1 cellular context compared by ENCODE assay signal in the genomic region with DNA sequence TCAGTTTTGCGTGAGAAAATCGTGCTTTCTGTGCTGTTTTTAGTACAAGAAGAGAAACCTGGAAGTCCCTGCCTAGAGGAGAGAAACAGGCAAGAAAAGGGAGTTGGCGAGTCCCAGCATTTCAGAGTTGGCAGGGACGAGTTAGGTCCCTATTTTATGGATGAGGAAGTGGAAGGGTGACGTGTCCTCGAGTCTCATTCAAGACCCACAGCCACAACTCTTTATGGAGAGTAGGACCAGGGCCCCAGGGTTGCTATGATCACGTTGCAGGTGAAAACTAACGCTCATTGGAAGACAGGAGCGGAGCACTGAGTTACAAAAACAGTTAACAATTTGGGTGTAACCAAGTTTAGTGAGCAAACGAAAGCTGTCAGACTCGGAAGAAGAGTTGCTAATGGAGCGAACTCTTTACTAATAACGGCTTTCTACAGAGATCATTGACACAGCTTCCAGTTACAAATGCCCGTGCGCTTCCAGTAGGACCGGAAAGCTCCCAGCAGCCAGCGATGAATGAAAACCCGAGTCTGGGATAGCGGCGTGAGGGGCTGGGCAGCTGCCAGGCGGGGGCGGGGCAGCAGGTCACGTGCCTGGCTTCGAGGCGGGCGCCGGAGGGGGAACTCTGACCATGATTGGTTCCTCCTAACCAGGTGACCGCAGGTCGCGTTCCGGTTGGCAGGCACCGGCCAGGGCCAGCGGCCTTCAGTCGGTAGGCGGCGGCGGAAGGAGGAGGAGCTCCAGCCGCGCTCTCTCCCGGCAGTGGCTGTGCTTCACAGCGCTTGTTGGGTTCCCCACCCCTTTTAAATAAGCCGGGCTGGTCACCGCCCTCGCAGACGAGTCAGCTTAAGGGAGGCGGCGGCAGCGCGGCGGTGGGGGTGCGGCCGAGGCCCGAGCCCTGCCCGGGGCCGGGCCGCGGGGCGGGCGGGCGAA.
TF ChIP-seq lines count a peak whose summit lies in the region.

Gene CCNYL1 (plus strand): TSS at position 827 of the 927 bp plus-strand sequence. CDS start 257 bp downstream, outside the sequence.

TF ChIP-seq in HEK293, 187 proteins besides CTCF, POLR2A, EP300 and RAD21 (continued from another document and continues in another):
- TF ChIP-seq ZFP37 (tag by site-specific recombination; IDR thresholded peaks at IDR 0.05) (0 out of 2 replicates have a peak, but pooled peaks have one; percentile 51), ZNF350 (tag by site-specific recombination; IDR thresholded peaks at IDR 0.05) (no peak), HOXD13 (CRISPR knock-in tag; IDR thresholded peaks at IDR 0.05; ENCODE audit: borderline replicate concordance) (no peak), ZBTB21 (tag by site-specific recombination; IDR thresholded peaks at IDR 0.05) (no peak), ZNF214 (tag by site-specific recombination; IDR thresholded peaks at IDR 0.05; ENCODE audit: borderline replicate concordance) (no peak), ZNF114 (tag by site-specific recombination; IDR thresholded peaks at IDR 0.05) (no peak), ZNF596 (tag by site-specific recombination; IDR thresholded peaks at IDR 0.05) (no peak), ZSCAN30 (tag by site-specific recombination; IDR thresholded peaks at IDR 0.05) (peak; percentile 77; the same call in 1 of the 2 replicates), ZNF239 (tag by site-specific recombination; IDR thresholded peaks at IDR 0.05) (no peak), ZNF626 (tag by site-specific recombination; IDR thresholded peaks at IDR 0.05) (no peak), ZBTB7A (tag by site-specific recombination; IDR thresholded peaks at IDR 0.05; ENCODE audit: low read depth) (no peak), OSR2 (tag by site-specific recombination; IDR thresholded peaks at IDR 0.05) (peak; percentile 55), ZNF571 (tag by site-specific recombination; IDR thresholded peaks at IDR 0.05) (no peak), ZNF624 (tag by site-specific recombination; IDR thresholded peaks at IDR 0.05) (no peak), ZNF785 (tag by site-specific recombination; IDR thresholded peaks at IDR 0.05) (no peak), ZFP41 (tag by site-specific recombination; IDR thresholded peaks at IDR 0.05; ENCODE audit: borderline replicate concordance) (no peak), FEZF1 (tag by site-specific recombination; IDR thresholded peaks at IDR 0.05) (no peak), ZNF501 (tag by site-specific recombination; IDR thresholded peaks at IDR 0.05) (peak; percentile 47; the same call in 1 of the 2 replicates), ZXDB (tag by site-specific recombination; IDR thresholded peaks at IDR 0.05) (0 out of 2 replicates have a peak, but pooled peaks have one; percentile 54), ZIC2 (tag by site-specific recombination; IDR thresholded peaks at IDR 0.05) (no peak), ZNF792 (tag by site-specific recombination; IDR thresholded peaks at IDR 0.05) (no peak), ZNF544 (tag by site-specific recombination; IDR thresholded peaks at IDR 0.05) (no peak), KLF16 (tag by site-specific recombination; IDR thresholded peaks at IDR 0.05) (no peak), SCRT1 (tag by site-specific recombination; IDR thresholded peaks at IDR 0.05; ENCODE audit: borderline replicate concordance) (no peak), ZSCAN16 (tag by site-specific recombination; IDR thresholded peaks at IDR 0.05) (no peak), ZNF658 (tag by site-specific recombination; IDR thresholded peaks at IDR 0.05) (no peak), ZNF707 (tag by site-specific recombination; IDR thresholded peaks at IDR 0.05) (no peak), ZNF37A (tag by site-specific recombination; IDR thresholded peaks at IDR 0.05) (no peak), RBAK (tag by site-specific recombination; IDR thresholded peaks at IDR 0.05) (no peak), ZNF560 (tag by site-specific recombination; IDR thresholded peaks at IDR 0.05; ENCODE audit: borderline replicate concordance) (no peak), ZNF248 (tag by site-specific recombination; IDR thresholded peaks at IDR 0.05) (no peak), HOXC10 (CRISPR knock-in tag; IDR thresholded peaks at IDR 0.05) (no peak), PATZ1 (tag by site-specific recombination; IDR thresholded peaks at IDR 0.05) (0 out of 2 replicates have a peak, but pooled peaks have one; percentile 15), ZNF302 (tag by site-specific recombination; IDR thresholded peaks at IDR 0.05; ENCODE audit: low read depth) (no peak), ZNF433 (tag by site-specific recombination; IDR thresholded peaks at IDR 0.05; ENCODE audit: low read depth) (no peak), PRDM6 (tag by site-specific recombination; IDR thresholded peaks at IDR 0.05) (no peak), ZSCAN18 (tag by site-specific recombination; IDR thresholded peaks at IDR 0.05) (no peak), ZNF26 (tag by site-specific recombination; IDR thresholded peaks at IDR 0.05) (no peak), ZFP3 (tag by site-specific recombination; IDR thresholded peaks at IDR 0.05; ENCODE audit: low read depth) (no peak), ZNF157 (tag by site-specific recombination; IDR thresholded peaks at IDR 0.05) (no peak), ZNF335 (tag by site-specific recombination; conservative IDR thresholded peaks at IDR 0.05) (peak; percentile 84), ZNF2 (tag by site-specific recombination; IDR thresholded peaks at IDR 0.05) (no peak)
- TF ChIP-seq, protein P1, sequence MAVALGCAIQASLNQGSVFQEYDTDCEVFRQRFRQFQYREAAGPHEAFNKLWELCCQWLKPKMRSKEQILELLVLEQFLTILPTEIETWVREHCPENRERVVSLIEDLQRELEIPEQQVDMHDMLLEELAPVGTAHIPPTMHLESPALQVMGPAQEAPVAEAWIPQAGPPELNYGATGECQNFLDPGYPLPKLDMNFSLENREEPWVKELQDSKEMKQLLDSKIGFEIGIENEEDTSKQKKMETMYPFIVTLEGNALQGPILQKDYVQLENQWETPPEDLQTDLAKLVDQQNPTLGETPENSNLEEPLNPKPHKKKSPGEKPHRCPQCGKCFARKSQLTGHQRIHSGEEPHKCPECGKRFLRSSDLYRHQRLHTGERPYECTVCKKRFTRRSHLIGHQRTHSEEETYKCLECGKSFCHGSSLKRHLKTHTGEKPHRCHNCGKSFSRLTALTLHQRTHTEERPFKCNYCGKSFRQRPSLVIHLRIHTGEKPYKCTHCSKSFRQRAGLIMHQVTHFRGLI (tag by site-specific recombination; IDR thresholded peaks at IDR 0.05): no peak
- TF ChIP-seq, protein P2, sequence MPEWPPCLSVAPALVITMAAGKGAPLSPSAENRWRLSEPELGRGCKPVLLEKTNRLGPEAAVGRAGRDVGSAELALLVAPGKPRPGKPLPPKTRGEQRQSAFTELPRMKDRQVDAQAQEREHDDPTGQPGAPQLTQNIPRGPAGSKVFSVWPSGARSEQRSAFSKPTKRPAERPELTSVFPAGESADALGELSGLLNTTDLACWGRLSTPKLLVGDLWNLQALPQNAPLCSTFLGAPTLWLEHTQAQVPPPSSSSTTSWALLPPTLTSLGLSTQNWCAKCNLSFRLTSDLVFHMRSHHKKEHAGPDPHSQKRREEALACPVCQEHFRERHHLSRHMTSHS (tag by site-specific recombination; IDR thresholded peaks at IDR 0.05): no peak
- TF ChIP-seq, protein P3, sequence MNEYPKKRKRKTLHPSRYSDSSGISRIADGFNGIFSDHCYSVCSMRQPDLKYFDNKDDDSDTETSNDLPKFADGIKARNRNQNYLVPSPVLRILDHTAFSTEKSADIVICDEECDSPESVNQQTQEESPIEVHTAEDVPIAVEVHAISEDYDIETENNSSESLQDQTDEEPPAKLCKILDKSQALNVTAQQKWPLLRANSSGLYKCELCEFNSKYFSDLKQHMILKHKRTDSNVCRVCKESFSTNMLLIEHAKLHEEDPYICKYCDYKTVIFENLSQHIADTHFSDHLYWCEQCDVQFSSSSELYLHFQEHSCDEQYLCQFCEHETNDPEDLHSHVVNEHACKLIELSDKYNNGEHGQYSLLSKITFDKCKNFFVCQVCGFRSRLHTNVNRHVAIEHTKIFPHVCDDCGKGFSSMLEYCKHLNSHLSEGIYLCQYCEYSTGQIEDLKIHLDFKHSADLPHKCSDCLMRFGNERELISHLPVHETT (tag by site-specific recombination; IDR thresholded peaks at IDR 0.05): no peak
- TF ChIP-seq, protein P4, sequence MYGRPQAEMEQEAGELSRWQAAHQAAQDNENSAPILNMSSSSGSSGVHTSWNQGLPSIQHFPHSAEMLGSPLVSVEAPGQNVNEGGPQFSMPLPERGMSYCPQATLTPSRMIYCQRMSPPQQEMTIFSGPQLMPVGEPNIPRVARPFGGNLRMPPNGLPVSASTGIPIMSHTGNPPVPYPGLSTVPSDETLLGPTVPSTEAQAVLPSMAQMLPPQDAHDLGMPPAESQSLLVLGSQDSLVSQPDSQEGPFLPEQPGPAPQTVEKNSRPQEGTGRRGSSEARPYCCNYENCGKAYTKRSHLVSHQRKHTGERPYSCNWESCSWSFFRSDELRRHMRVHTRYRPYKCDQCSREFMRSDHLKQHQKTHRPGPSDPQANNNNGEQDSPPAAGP (tag by site-specific recombination; IDR thresholded peaks at IDR 0.05): no peak
- TF ChIP-seq, protein P5, sequence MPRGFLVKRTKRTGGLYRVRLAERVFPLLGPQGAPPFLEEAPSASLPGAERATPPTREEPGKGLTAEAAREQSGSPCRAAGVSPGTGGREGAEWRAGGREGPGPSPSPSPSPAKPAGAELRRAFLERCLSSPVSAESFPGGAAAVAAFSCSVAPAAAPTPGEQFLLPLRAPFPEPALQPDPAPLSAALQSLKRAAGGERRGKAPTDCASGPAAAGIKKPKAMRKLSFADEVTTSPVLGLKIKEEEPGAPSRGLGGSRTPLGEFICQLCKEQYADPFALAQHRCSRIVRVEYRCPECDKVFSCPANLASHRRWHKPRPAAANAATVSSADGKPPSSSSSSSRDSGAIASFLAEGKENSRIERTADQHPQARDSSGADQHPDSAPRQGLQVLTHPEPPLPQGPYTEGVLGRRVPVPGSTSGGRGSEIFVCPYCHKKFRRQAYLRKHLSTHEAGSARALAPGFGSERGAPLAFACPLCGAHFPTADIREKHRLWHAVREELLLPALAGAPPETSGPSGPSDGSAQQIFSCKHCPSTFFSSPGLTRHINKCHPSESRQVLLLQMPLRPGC (tag by site-specific recombination; IDR thresholded peaks at IDR 0.05): no peak
- TF ChIP-seq, protein P6, sequence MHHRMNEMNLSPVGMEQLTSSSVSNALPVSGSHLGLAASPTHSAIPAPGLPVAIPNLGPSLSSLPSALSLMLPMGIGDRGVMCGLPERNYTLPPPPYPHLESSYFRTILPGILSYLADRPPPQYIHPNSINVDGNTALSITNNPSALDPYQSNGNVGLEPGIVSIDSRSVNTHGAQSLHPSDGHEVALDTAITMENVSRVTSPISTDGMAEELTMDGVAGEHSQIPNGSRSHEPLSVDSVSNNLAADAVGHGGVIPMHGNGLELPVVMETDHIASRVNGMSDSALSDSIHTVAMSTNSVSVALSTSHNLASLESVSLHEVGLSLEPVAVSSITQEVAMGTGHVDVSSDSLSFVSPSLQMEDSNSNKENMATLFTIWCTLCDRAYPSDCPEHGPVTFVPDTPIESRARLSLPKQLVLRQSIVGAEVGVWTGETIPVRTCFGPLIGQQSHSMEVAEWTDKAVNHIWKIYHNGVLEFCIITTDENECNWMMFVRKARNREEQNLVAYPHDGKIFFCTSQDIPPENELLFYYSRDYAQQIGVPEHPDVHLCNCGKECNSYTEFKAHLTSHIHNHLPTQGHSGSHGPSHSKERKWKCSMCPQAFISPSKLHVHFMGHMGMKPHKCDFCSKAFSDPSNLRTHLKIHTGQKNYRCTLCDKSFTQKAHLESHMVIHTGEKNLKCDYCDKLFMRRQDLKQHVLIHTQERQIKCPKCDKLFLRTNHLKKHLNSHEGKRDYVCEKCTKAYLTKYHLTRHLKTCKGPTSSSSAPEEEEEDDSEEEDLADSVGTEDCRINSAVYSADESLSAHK (tag by site-specific recombination; IDR thresholded peaks at IDR 0.05): no peak
